ENCODE assay signal across 7 cellular contexts in genomic region chr1:193437785-193438184, GRCh38.
DNase-seq lines count a peak whose midpoint lies in the region; ATAC-seq lines count a peak whose summit lies in the region.

No MANE protein-coding gene starts in this region.

- ATAC-seq in GM18868 (IDR thresholded peaks at IDR 0.05; ENCODE audit: unreplicated experiment), result peak; percentile 91
- peak; percentile 78 for ATAC-seq in GM21529 (IDR thresholded peaks at IDR 0.05; ENCODE audit: unreplicated experiment)
- ATAC-seq in HG03280 (IDR thresholded peaks at IDR 0.05; ENCODE audit: unreplicated experiment), result peak; percentile 78
- ATAC-seq in esophagus mucosa, result peak; percentile 64

- no peak for DNase-seq in COLO668 (lab: John Stamatoyannopoulos, UW; ENCODE audit: unreplicated experiment)
- DNase-seq in stimulated activated naive CD4-positive, alpha-beta T cell (lab: John Stamatoyannopoulos, UW), result no peak
- DNase-seq in OCI-M2 (lab: John Stamatoyannopoulos, UW; ENCODE audit: unreplicated experiment), result no peak
